Comparison of ENCODE assay signal across 1 cellular context in the genomic region with DNA sequence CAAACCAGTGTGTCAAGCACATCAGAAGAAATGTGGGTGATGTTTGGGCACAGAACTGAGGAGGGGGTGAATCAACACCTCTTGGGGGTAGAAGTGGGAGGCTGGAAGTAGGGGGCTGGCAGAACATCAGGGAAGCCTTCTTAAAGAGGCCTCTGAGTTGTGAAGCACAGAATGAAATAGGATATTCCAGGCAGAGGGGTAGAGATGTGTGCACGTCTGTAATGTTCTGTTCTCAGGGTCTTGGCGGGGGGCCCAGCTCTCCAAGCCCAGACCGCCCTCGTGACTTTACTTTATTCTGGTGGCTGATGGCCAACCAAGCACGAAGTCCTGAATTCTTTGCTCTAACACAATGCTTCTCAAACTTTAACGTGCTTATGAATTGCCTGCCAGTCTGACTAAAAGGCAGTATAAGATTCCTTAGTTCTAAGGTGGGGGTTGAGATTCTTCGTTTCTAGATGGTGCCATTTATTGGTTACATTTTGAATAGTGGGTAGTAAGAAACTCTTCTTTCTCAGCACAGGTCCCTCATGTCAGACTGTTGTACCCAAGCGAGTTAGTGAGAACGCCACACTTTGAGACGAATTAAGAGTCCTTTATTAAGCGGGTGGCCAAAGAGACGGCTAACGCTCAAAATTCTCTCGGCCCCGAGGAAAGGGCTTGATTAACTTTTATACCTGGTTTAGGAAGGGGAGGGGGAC.
A peak's percentile ranks its signal among the peaks of the same experiment; 100 is the strongest.
TF ChIP-seq lines count a peak whose summit lies in the region.

No MANE protein-coding gene starts in this region.

TF ChIP-seq in endothelial cell of umbilical vein, 7 proteins besides CTCF, POLR2A, EP300 and RAD21:
- TF ChIP-seq GATA2 (IDR thresholded peaks at IDR 0.05; ENCODE audit: insufficient read depth, insufficient read length, low read depth, low read length) (no peak), JUN (IDR thresholded peaks at IDR 0.05; ENCODE audit: borderline replicate concordance, insufficient read depth, insufficient read length, low read depth) (no peak), MAX (IDR thresholded peaks at IDR 0.05; ENCODE audit: insufficient read depth, insufficient read length) (peak; percentile 35), POLR2AphosphoS5 (IDR thresholded peaks at IDR 0.05; ENCODE audit: insufficient read depth, low read depth, low read length) (peak; percentile 23), FOS (IDR thresholded peaks at IDR 0.05; ENCODE audit: borderline replicate concordance, insufficient read depth, low read length) (no peak)
TF ChIP-seq in endothelial cell of umbilical vein: peak in this region for 2.
